Comparison of ENCODE assay signal across 18 cellular contexts in the genomic region with DNA sequence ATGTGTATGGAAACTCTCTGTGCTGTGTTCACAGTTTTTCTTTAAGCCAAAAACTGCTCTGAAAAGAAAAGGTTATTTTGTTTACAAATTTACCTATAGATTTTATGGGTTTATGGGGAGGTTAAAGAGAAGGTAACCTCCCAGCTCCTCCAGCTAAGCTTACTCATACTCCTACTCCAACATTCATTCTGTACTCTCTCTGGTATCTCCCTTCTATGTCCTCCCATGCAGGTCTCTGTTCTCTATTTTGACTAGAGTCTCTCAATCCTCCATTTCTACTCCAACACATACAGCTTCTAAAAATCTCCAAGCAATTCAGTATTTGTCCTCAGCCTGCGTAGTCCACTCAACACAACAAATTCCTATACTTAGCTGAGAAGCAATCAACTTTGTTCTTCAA. TPM values are rescaled to one million over a fixed set of nuclear protein-coding genes. Genes with fewer than 3 reads are reported as not detected.
A peak's percentile ranks its signal among the peaks of the same experiment; 100 is the strongest.
DNase-seq lines count a peak whose midpoint lies in the region; ATAC-seq and TF ChIP-seq lines count a peak whose summit lies in the region.
"Had no signal": no experiment of that assay in that cellular context is flagged by ENCODE, and none has a peak within 500 bp of the region (broad histone marks: within the 10 kb centered on the region; RNA-seq: fewer than 3 reads in every experiment).

No MANE protein-coding gene starts in this region.

- intact Hi-C loops in transverse colon (cut with DNase I; ENCODE audit: low total_unique reads): no loop called here

- H3K36me3 ChIP-seq in transverse colon (no peaks in the 10 kb centered on the region), SJCRH30 (no peaks in the 10 kb centered on the region)
- H3K36me3 ChIP-seq: BLaER1 had no signal

- H3K9me3 ChIP-seq in transverse colon (no peaks in the 10 kb centered on the region), SJCRH30 (replicated peaks) (no peaks in the 10 kb centered on the region)
- H3K9me3 ChIP-seq: BLaER1 had no signal

- ATAC-seq in GM18873 (IDR thresholded peaks at IDR 0.05; ENCODE audit: low FRiP score, unreplicated experiment) (peak; percentile 91), GM21723 (IDR thresholded peaks at IDR 0.05; ENCODE audit: unreplicated experiment) (peak; percentile 65), HG03095 (IDR thresholded peaks at IDR 0.05; ENCODE audit: unreplicated experiment) (peak; percentile 76)
- ATAC-seq: GM23338, sciatic nerve, SK-N-SH treated with all-trans-retinoic acid at 6 μM for 48 hours had no signal

- 64 to 100% methylated on average over 1 of the region's 1 CpG for WGBS in transverse colon (ENCODE audit: low coverage in 1 of 2), 2 donors

- no peak for TF ChIP-seq EP300 in transverse colon (IDR thresholded peaks at IDR 0.05; ENCODE audit: low read depth)

- H3K4me1 ChIP-seq in transverse colon: peaks cover 0 to 11% (median 5%) of the 10 kb centered on the region in 4 donors
- H3K4me1 ChIP-seq in SJCRH30: peaks cover 10% of the 10 kb centered on the region

- H3K4me3 ChIP-seq in transverse colon (no peak overlapping the region), SJCRH30 (no peak overlapping the region)
- H3K4me3 ChIP-seq: BLaER1, GM23338 had no signal

- TF ChIP-seq POLR2A in transverse colon (IDR thresholded peaks at IDR 0.05): no peak

- no peak for DNase-seq in transverse colon
- no peak for DNase-seq in SJCRH30
- no peak for DNase-seq in activated gamma-delta T cell (lab: John Stamatoyannopoulos, UW)
- DNase-seq in activated CD8-positive, alpha-beta memory T cell treated with anti-CD3 and anti-CD28 coated beads, Interleukin-2, amount 50 U/mL, for 48 hours: no peak
- DNase-seq: activated CD4-positive, alpha-beta memory T cell treated with anti-CD3 and anti-CD28 coated beads for 36 hours; amygdala; DMS153; NCI-H1930; NCI-H526 treated with DMSO at 0.1 percent for 48 hours; nucleus accumbens; stimulated activated CD4-positive, alpha-beta T cell treated with anti-CD3 and anti-CD28 coated beads, Interleukin-1b, Interleukin-23, amount 100 ng/mL, for 48 hours had no signal

- in situ Hi-C loops in transverse colon (cut with MboI; ENCODE audit: low pct_ligation_motif_present in 1 of 4, low pct_unique_long_range_greater_than_20kb in 1 of 4, low sequenced_read_pairs in 3 of 4): no loop called here

- peak overlapping the region; percentile 50 to 75 (median 59) for H3K27ac ChIP-seq in transverse colon
- no peak overlapping the region for H3K27ac ChIP-seq in SJCRH30
- H3K27ac ChIP-seq: BLaER1 had no signal

- TF ChIP-seq CTCF in transverse colon (IDR thresholded peaks at IDR 0.05): no peak

- H3K27me3 ChIP-seq in transverse colon: no peaks in the 10 kb centered on the region
- no peaks in the 10 kb centered on the region for H3K27me3 ChIP-seq in SJCRH30
- H3K27me3 ChIP-seq: BLaER1 had no signal

RNA-seq across cellular contexts. Expression of gene RELL1, which starts 46.6 kb away (rescaled TPM):
- total RNA-seq in transverse colon: 100 to 1,000 TPM in 2 of 4 donors, 10 to 100 TPM in 1, 1 to 10 TPM in 1; 9.2 to 192 (median 107) TPM
- total RNA-seq in SJCRH30 (2014; rRNA removed; shearing (Covaris generic)): 83.7 and 90.9 TPM in 2 replicates
